8 cellular contexts compared by ENCODE assay signal in the genomic region with DNA sequence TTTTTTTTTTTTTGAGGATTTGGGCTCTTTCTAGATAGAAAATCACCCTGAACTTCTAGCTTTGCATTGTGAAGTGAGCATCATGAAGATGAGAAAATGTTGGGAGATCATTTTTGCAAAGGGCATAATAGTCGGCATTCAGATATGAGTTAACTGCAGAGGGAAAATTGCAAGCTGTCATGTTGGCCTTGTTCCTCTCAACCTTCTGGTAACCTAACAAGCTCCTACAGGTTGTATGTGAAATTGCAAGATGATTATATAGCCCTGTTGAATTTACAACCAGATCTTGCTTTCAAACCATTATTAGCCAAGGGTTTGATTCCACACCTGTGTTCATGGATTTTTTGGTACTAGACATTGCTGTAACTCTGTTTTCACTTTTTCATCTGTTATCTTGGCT. TPM values are rescaled to one million over a fixed set of nuclear protein-coding genes. Genes with fewer than 3 reads are reported as not detected.
DNase-seq lines count a peak whose midpoint lies in the region; ATAC-seq and TF ChIP-seq lines count a peak whose summit lies in the region.

No MANE protein-coding gene starts in this region.

- no peak overlapping the region for H2BK15ac ChIP-seq in mesenchymal stem cell (ENCODE audit: low read depth, poor library complexity, severe bottlenecking)

- no peaks in the 10 kb centered on the region for H3K27me3 Mint-ChIP-seq in activated T-cell treated with anti-CD3 and anti-CD28 coated beads, Interleukin-2, amount 50 U/mL, for 72 hours (ENCODE audit: low read depth)
- no peaks in the 10 kb centered on the region for H3K27me3 Mint-ChIP-seq in Caco-2 (ENCODE audit: insufficient read depth, unreplicated experiment)

- no TSS peak for BruUV-seq in Caco-2 (replicated peaks; lab: Mats Ljungman, UMichigan)

- intact Hi-C loops in Caco-2 (cut with micrococcal nuclease; ENCODE audit: unreplicated experiment), result loop anchor here (2.0 to 5.0 kb wide), 2 partner anchors 38 to 201 kb away; no protein-coding TSS in a partner anchor

- WGBS in mesenchymal stem cell, result 100% methylated on average over 1 of the region's 1 CpG

- peak overlapping the region; percentile 91 for H3K27ac Mint-ChIP-seq in activated T-cell treated with anti-CD3 and anti-CD28 coated beads, Interleukin-2, amount 50 U/mL, for 72 hours
- no peak overlapping the region for H3K27ac Mint-ChIP-seq in Caco-2 (ENCODE audit: unreplicated experiment)

- no peak overlapping the region for H4K8ac ChIP-seq in mesenchymal stem cell (ENCODE audit: low read length)

- no peaks in the 10 kb centered on the region for H3K9me3 Mint-ChIP-seq in activated T-cell treated with anti-CD3 and anti-CD28 coated beads, Interleukin-2, amount 50 U/mL, for 72 hours
- H3K9me3 Mint-ChIP-seq in Caco-2 (ENCODE audit: unreplicated experiment), result no peaks in the 10 kb centered on the region

- no peak overlapping the region for H3K27ac ChIP-seq in mesenchymal stem cell (ENCODE audit: low read length, poor library complexity, severe bottlenecking)

- H3K36me3 Mint-ChIP-seq in activated T-cell treated with anti-CD3 and anti-CD28 coated beads, Interleukin-2, amount 50 U/mL, for 72 hours (ENCODE audit: insufficient read depth in 2 of 2), result peaks cover 0 to 20% of the 10 kb centered on the region in 2 donors
- H3K36me3 Mint-ChIP-seq in Caco-2 (ENCODE audit: insufficient read depth, unreplicated experiment), result peaks cover 26% of the 10 kb centered on the region

- no peaks in the 10 kb centered on the region for H3K4me1 ChIP-seq in mesenchymal stem cell (ENCODE audit: control insufficient read depth, insufficient read depth, low read depth, low read length)
- H3K4me1 ChIP-seq in Caco-2, result no peaks in the 10 kb centered on the region

- CTCF ChIA-PET in Caco-2 (lab: Charles Lee), result interaction anchor here (0.7 to 1.0 kb wide), 3 partner anchors 18 to 169 kb away, joined by 4 to 6 read pairs (median 4); a partner anchor contains a TSS

- H3K18ac ChIP-seq in mesenchymal stem cell (ENCODE audit: low read depth in 1 of 2, low read length in 2 of 2), result no peak overlapping the region

- no peak overlapping the region for H2AFZ ChIP-seq in mesenchymal stem cell (ENCODE audit: low read depth, low read length)

- POLR2A ChIA-PET in Caco-2 (lab: Charles Lee), result interaction anchor here (0.6 to 1.8 kb wide), 3 partner anchors 53 to 64 kb away, joined by 3 to 6 read pairs (median 4); a partner anchor contains a TSS

- peak in 1 of 2 experiments; percentile 20 for TF ChIP-seq CTCF in Caco-2 (IDR thresholded peaks at IDR 0.05; ENCODE audit: insufficient read depth in 1 of 2, low read depth in 1 of 2, low read length in 1 of 2, severe bottlenecking in 1 of 2, unreplicated experiment in 1 of 2)

- peak overlapping the region; percentile 88 to 97 for H3K4me3 Mint-ChIP-seq in activated T-cell treated with anti-CD3 and anti-CD28 coated beads, Interleukin-2, amount 50 U/mL, for 72 hours
- H3K4me3 Mint-ChIP-seq in Caco-2 (ENCODE audit: unreplicated experiment), result no peak overlapping the region

- H3K14ac ChIP-seq in mesenchymal stem cell (ENCODE audit: low read length in 2 of 2), result no peak overlapping the region

- H3K36me3 ChIP-seq in mesenchymal stem cell (ENCODE audit: control insufficient read depth in 1 of 2, insufficient read depth in 2 of 2, low read depth in 1 of 2, low read length in 2 of 2) (peaks cover 9 to 24% of the 10 kb centered on the region in 2 experiments), Caco-2 (ENCODE audit: control insufficient read depth, insufficient read depth, low read length) (no peaks in the 10 kb centered on the region; the same call in 1 of the 2 replicates)

- H2BK12ac ChIP-seq in mesenchymal stem cell (ENCODE audit: low read length in 2 of 2), result no peak overlapping the region

- H2AK5ac ChIP-seq in mesenchymal stem cell (ENCODE audit: low read length, severe bottlenecking), result no peak overlapping the region

- H2BK120ac ChIP-seq in mesenchymal stem cell (ENCODE audit: low read depth, low read length), result no peak overlapping the region

- H4K91ac ChIP-seq in mesenchymal stem cell (ENCODE audit: low read length), result no peak overlapping the region

- no peak for ATAC-seq in activated T-cell treated with anti-CD3 and anti-CD28 coated beads, Interleukin-2, amount 50 U/mL, for 72 hours (replicated peaks in 1 of 2)
- ATAC-seq in GM19397 (IDR thresholded peaks at IDR 0.05; ENCODE audit: unreplicated experiment) (no peak), HG02623 (IDR thresholded peaks at IDR 0.05; ENCODE audit: unreplicated experiment) (no peak)

- H3K4me2 ChIP-seq in mesenchymal stem cell (ENCODE audit: low read length, poor library complexity, severe bottlenecking), result no peak overlapping the region

- no peak overlapping the region for H3K23ac ChIP-seq in mesenchymal stem cell (ENCODE audit: low read length in 2 of 2)

- DNase-seq in activated T-cell treated with anti-CD3 and anti-CD28 coated beads, Interleukin-2, amount 50 U/mL, for 72 hours, result no peak
- no peak for DNase-seq in activated T-cell treated with anti-CD3 and anti-CD28 coated beads for 4 hours
- DNase-seq in NAMALWA (ENCODE audit: low spot score), result peak; percentile 75
- peak; percentile 65 for DNase-seq in amniotic epithelial cell (ENCODE audit: low read depth)
- peak; percentile 66 for DNase-seq in mesenchymal stem cell
- DNase-seq in Caco-2, result no peak

- no peaks in the 10 kb centered on the region for H3K9me3 ChIP-seq in mesenchymal stem cell (ENCODE audit: control insufficient read depth, low read length)
- no peaks in the 10 kb centered on the region for H3K9me3 ChIP-seq in Caco-2

- H3K4me3 ChIP-seq in mesenchymal stem cell (ENCODE audit: insufficient read depth in 1 of 2, low read depth in 1 of 2, low read length in 2 of 2), result peak overlapping the region in 1 of 2 experiments; percentile 84
- H3K4me3 ChIP-seq in Caco-2 (ENCODE audit: low read depth, low read length), result no peak overlapping the region

- peak overlapping the region; percentile 91 for H3K9ac ChIP-seq in mesenchymal stem cell (ENCODE audit: low read length)

- H2BK5ac ChIP-seq in mesenchymal stem cell (ENCODE audit: low read depth, low read length, poor library complexity, severe bottlenecking), result no peak overlapping the region

- H3K27me3 ChIP-seq in mesenchymal stem cell (ENCODE audit: control insufficient read depth in 1 of 2, insufficient read depth in 1 of 2, low read length in 2 of 2), result no peaks in the 10 kb centered on the region
- no peaks in the 10 kb centered on the region for H3K27me3 ChIP-seq in Caco-2 (replicated peaks; ENCODE audit: control insufficient read depth, insufficient read depth, low read length)

- no peak overlapping the region for H3K4ac ChIP-seq in mesenchymal stem cell (ENCODE audit: low read depth in 1 of 2, low read length in 2 of 2)

- peaks cover 5% of the 10 kb centered on the region for H3K79me1 ChIP-seq in mesenchymal stem cell (replicated peaks; ENCODE audit: low read length, poor library complexity, severe bottlenecking)

- H3K4me1 Mint-ChIP-seq in activated T-cell treated with anti-CD3 and anti-CD28 coated beads, Interleukin-2, amount 50 U/mL, for 72 hours (ENCODE audit: low read depth), result peaks cover 57% of the 10 kb centered on the region
- H3K4me1 Mint-ChIP-seq in Caco-2 (ENCODE audit: low read depth, unreplicated experiment), result no peaks in the 10 kb centered on the region

RNA-seq across cellular contexts. Expression of a gene that starts 2.2 kb away (rescaled TPM):
- total RNA-seq in activated T-cell treated with anti-CD3 and anti-CD28 coated beads, Interleukin-2, amount 50 U/mL, for 72 hours, result 10 to 100 TPM; 32.4 to 34.1 TPM
- 29.3 TPM for polyA plus RNA-seq in mesenchymal stem cell (2013, experiment 1 of 2)
- 28.1 TPM for polyA plus RNA-seq in mesenchymal stem cell (2013, experiment 2 of 2)
- total RNA-seq in Caco-2 (2022), result 29.4 and 31.3 TPM in 2 replicates

RNA-seq across cellular contexts. Expression of a gene that starts 32.7 kb away (rescaled TPM):
- total RNA-seq in activated T-cell treated with anti-CD3 and anti-CD28 coated beads, Interleukin-2, amount 50 U/mL, for 72 hours, result 100 to 1,000 TPM in 1 of 2 donors, 10 to 100 TPM in 1; 83.2 to 107 TPM
- 16.0 TPM for polyA plus RNA-seq in mesenchymal stem cell (2013, experiment 1 of 2)
- polyA plus RNA-seq in mesenchymal stem cell (2013, experiment 2 of 2), result 16.3 TPM
- total RNA-seq in Caco-2 (2022), result 44.7 and 47.8 TPM in 2 replicates

RNA-seq across cellular contexts. Expression of a gene that starts 45.4 kb away (rescaled TPM):
- total RNA-seq in activated T-cell treated with anti-CD3 and anti-CD28 coated beads, Interleukin-2, amount 50 U/mL, for 72 hours, result 10 to 100 TPM; 63.4 to 71.5 TPM
- 62.5 TPM for polyA plus RNA-seq in mesenchymal stem cell (2013, experiment 1 of 2)
- polyA plus RNA-seq in mesenchymal stem cell (2013, experiment 2 of 2), result 61.5 TPM
- 52.5 and 63.1 TPM in 2 replicates for total RNA-seq in Caco-2 (2022)

RNA-seq across cellular contexts. Expression of a gene that starts 53.9 kb away (rescaled TPM):
- total RNA-seq in activated T-cell treated with anti-CD3 and anti-CD28 coated beads, Interleukin-2, amount 50 U/mL, for 72 hours, result 1,000 to 10,000 TPM; 1,532 to 1,644 TPM
- 2,341 TPM for polyA plus RNA-seq in mesenchymal stem cell (2013, experiment 1 of 2)
- polyA plus RNA-seq in mesenchymal stem cell (2013, experiment 2 of 2), result 2,276 TPM
- total RNA-seq in Caco-2 (2022), result 1,040 and 1,063 TPM in 2 replicates

RNA-seq across cellular contexts. Expression of a gene that starts 55.0 kb away (rescaled TPM):
- total RNA-seq in activated T-cell treated with anti-CD3 and anti-CD28 coated beads, Interleukin-2, amount 50 U/mL, for 72 hours, result 10 to 100 TPM; 26.8 to 30.7 TPM
- 44.9 TPM for polyA plus RNA-seq in mesenchymal stem cell (2013, experiment 1 of 2)
- polyA plus RNA-seq in mesenchymal stem cell (2013, experiment 2 of 2), result 45.0 TPM
- 51.6 and 57.1 TPM in 2 replicates for total RNA-seq in Caco-2 (2022)

Comparison
In these comparisons a context has a peak if more than half of its experiments do, and no peak if none do; other contexts are left out.
1. DNase-seq: peak in NAMALWA (single experiment), amniotic epithelial cell (single experiment) and mesenchymal stem cell (single experiment); none in activated T-cell treated with anti-CD3 and anti-CD28 coated beads, Interleukin-2, amount 50 U/mL, for 72 hours (0 of 2), activated T-cell treated with anti-CD3 and anti-CD28 coated beads for 4 hours (single experiment) and Caco-2 (0 of 2).